ENCODE assay signal across 17 cellular contexts in genomic region chr7:133478591-133479135, GRCh38.
DNase-seq lines count a peak whose midpoint lies in the region; ATAC-seq and TF ChIP-seq lines count a peak whose summit lies in the region.
"Had no signal": no experiment of that assay in that cellular context is flagged by ENCODE, and none has a peak within 500 bp of the region (broad histone marks: within the 10 kb centered on the region; RNA-seq: fewer than 3 reads in every experiment).

No MANE protein-coding gene starts in this region.

- intact Hi-C loops in left lung (cut with DNase I), result no loop called here
- intact Hi-C loops in colonic mucosa (cut with DNase I), result no loop called here

- H3K9me3 ChIP-seq in left lung, result no peaks in the 10 kb centered on the region
- H3K9me3 ChIP-seq in colonic mucosa, result no peaks in the 10 kb centered on the region
- H3K9me3 ChIP-seq: Peyer's patch, right atrium auricular region, SK-N-SH had no signal

- no peaks in the 10 kb centered on the region for H3K27me3 ChIP-seq in left lung
- no peaks in the 10 kb centered on the region for H3K27me3 ChIP-seq in colonic mucosa
- H3K27me3 ChIP-seq: Peyer's patch, right atrium auricular region had no signal

- no peak overlapping the region for H3K9ac ChIP-seq in colonic mucosa (ENCODE audit: low read depth in 2 of 2, low read length in 2 of 2)
- H3K9ac ChIP-seq: SK-N-SH had no signal

- DNase-seq in DMS153 (lab: John Stamatoyannopoulos, UW), result peak; percentile 15
- no peak for DNase-seq in DMS153 treated with DMSO at 0.1 percent for 48 hours (lab: John Stamatoyannopoulos, UW; ENCODE audit: unreplicated experiment)
- peak; percentile 82 for DNase-seq in NCI-H1105 (lab: John Stamatoyannopoulos, UW)
- DNase-seq in NCI-H2227 (lab: John Stamatoyannopoulos, UW; ENCODE audit: unreplicated experiment), result peak; percentile 74
- no peak for DNase-seq in left lung
- no peak for DNase-seq in cerebellar nuclear complex (lab: John Stamatoyannopoulos, UW)
- DNase-seq in colonic mucosa, result no peak
- DNase-seq: activated CD4-positive, alpha-beta T cell treated with anti-CD3 and anti-CD28 coated beads for 4 hours; activated gamma-delta T cell treated with Interleukin-2 at 50 U/mL for 16 hours; HCEC 1CT; NCI-H774; Peyer's patch; SK-N-SH; stimulated activated naive CD8-positive, alpha-beta T cell treated with anti-CD3 and anti-CD28 coated beads, Interleukin-15, Interleukin-2, amounts not matched to agents 100 U/mL and 50 U/mL, for 24 hours had no signal

- ATAC-seq in left lung, result peak; percentile 19
- ATAC-seq in GM21447 (IDR thresholded peaks at IDR 0.05; ENCODE audit: unreplicated experiment), result no peak
- ATAC-seq: stimulated activated naive CD8-positive, alpha-beta T cell treated with anti-CD3 and anti-CD28 coated beads, Interleukin-15, Interleukin-2, amounts not matched to agents 100 U/mL and 50 U/mL, for 24 hours had no signal

- H3K4me3 ChIP-seq in left lung (no peak overlapping the region), colonic mucosa (no peak overlapping the region)
- H3K4me3 ChIP-seq: Peyer's patch, right atrium auricular region had no signal

- TF ChIP-seq CTCF in left lung (IDR thresholded peaks at IDR 0.05) (no peak), colonic mucosa (IDR thresholded peaks at IDR 0.05) (no peak)

- H3K36me3 ChIP-seq in left lung (peaks cover 0 to 31% of the 10 kb centered on the region in 2 donors), colonic mucosa (no peaks in the 10 kb centered on the region)
- H3K36me3 ChIP-seq: right atrium auricular region had no signal

- H3K4me1 ChIP-seq in left lung (no peaks in the 10 kb centered on the region), colonic mucosa (no peaks in the 10 kb centered on the region)
- H3K4me1 ChIP-seq: Peyer's patch, right atrium auricular region had no signal

- H3K27ac ChIP-seq in left lung (no peak overlapping the region), colonic mucosa (no peak overlapping the region)
- H3K27ac ChIP-seq: 22Rv1, Peyer's patch, right atrium auricular region had no signal

Comparison
In these comparisons a context has a peak if more than half of its experiments do, and no peak if none do; other contexts are left out.
1. DNase-seq: peak in DMS153 (single experiment), NCI-H1105 (single experiment) and NCI-H2227 (single experiment); none in DMS153 treated with DMSO at 0.1 percent for 48 hours (single experiment), left lung (0 of 2), cerebellar nuclear complex (0 of 2) and colonic mucosa (single experiment).